Comparison of ENCODE assay signal across 11 cellular contexts in the genomic region with DNA sequence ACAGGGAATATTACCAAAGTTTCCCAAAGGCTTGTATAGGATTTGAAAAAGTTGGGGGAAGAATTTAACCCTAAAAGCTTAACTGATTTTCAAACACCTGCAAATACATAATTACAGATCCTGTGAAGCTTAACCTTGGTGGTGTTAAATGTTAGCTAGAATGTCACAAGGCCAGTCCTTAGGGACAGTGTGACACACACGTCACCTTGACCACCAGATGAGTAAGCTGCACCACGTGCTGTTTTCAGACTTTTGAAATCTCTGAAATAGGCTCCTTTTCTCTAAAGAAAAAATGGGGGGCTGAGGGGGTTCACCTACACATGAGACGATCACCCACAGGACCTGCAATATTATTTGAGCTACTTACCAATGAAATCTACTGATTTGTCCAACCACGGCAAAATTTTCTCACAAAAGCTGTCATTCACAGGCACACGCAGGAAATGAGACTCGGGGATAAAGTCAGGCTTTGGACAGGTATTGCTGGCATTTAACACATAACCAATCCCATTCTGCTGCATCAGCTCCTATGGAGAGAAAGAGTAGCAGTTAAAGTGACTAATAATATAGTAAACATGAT.
DNase-seq lines count a peak whose midpoint lies in the region; ATAC-seq, FAIRE-seq and TF ChIP-seq lines count a peak whose summit lies in the region.
"Had no signal": no experiment of that assay in that cellular context is flagged by ENCODE, and none has a peak within 500 bp of the region (broad histone marks: within the 10 kb centered on the region; RNA-seq: fewer than 3 reads in every experiment).

No MANE protein-coding gene starts in this region.

- no peaks in the 10 kb centered on the region for H3K27me3 ChIP-seq in pancreas

- no peak for FAIRE-seq in pancreas (lab: Jason Lieb, UNC)

- H3K9me3 ChIP-seq in pancreas = no peaks in the 10 kb centered on the region

- no peak overlapping the region for H3K4me3 ChIP-seq in pancreas

- H3K27ac ChIP-seq in pancreas = peak overlapping the region in 2 of 4 donors; percentile 72 to 83

- WGBS in pancreas, 2 donors = 18 to 19% methylated on average over 6 of the region's 6 CpGs

- peak; percentile 19 for DNase-seq in NK-92 treated with Interleukin-12 subunit alpha and Interleukin-12 subunit beta, amount 100 ng/mL, for 24 hours (lab: John Stamatoyannopoulos, UW)
- DNase-seq in NK-92 (lab: John Stamatoyannopoulos, UW; ENCODE audit: unreplicated experiment) (no peak), pancreas (peak in 3 of 6 donors; percentile 42 to 49 (median 46)), NCI-H146 (lab: John Stamatoyannopoulos, UW) (no peak), NCI-H82 treated with DMSO at 0.1 percent for 48 hours (lab: John Stamatoyannopoulos, UW; ENCODE audit: unreplicated experiment) (no peak), mucosa of gallbladder (ENCODE audit: low spot score) (no peak)
- DNase-seq: activated CD8-positive, alpha-beta memory T cell treated with anti-CD3 and anti-CD28 coated beads for 24 hours; cortex of kidney; stimulated activated CD8-positive, alpha-beta memory T cell treated with anti-CD3 and anti-CD28 coated beads, Interleukin-4, amount 100 ng/mL, for 48 hours had no signal

- no peak for TF ChIP-seq CTCF in pancreas (IDR thresholded peaks at IDR 0.05)

- H3K36me3 ChIP-seq in pancreas = peaks cover 0 to 10% (median 0%) of the 10 kb centered on the region in 3 donors

- H3K4me1 ChIP-seq in pancreas = peaks cover 0 to 27% (median 17%) of the 10 kb centered on the region in 3 donors

- intact Hi-C loops in pancreas (cut with DNase I) = no loop called here

- peak; percentile 73 for ATAC-seq in GM21825 (IDR thresholded peaks at IDR 0.05; ENCODE audit: unreplicated experiment)
- ATAC-seq in HG03558 (IDR thresholded peaks at IDR 0.05; ENCODE audit: extremely low read depth, unreplicated experiment) = peak; percentile 43
- peak; percentile 88 to 92 (median 90) for ATAC-seq in pancreas
